8 cellular contexts compared by ENCODE assay signal in genomic region chr21:44870748-44871495, GRCh38. TPM values are rescaled to one million over a fixed set of nuclear protein-coding genes. Genes with fewer than 3 reads are reported as not detected.
DNase-seq lines count a peak whose midpoint lies in the region; TF ChIP-seq lines count a peak whose summit lies in the region.

No MANE protein-coding gene starts in this region.

- peaks cover 32% of the 10 kb centered on the region for H3K36me3 Mint-ChIP-seq in activated CD4-positive, alpha-beta memory T cell treated with anti-CD3 and anti-CD28 coated beads, Interleukin-2, amount 10 ng/mL, durations not matched to agents 7 days and 5 days (ENCODE audit: low read depth)

- peak overlapping the region; percentile 87 for H3K4me3 ChIP-seq in HFF-Myc (replicated peaks; ENCODE audit: low read depth, low read length)

- H3K4me3 Mint-ChIP-seq in activated CD4-positive, alpha-beta memory T cell treated with anti-CD3 and anti-CD28 coated beads, Interleukin-2, amount 10 ng/mL, durations not matched to agents 7 days and 5 days = peak overlapping the region; percentile 93

- H3K27ac Mint-ChIP-seq in activated CD4-positive, alpha-beta memory T cell treated with anti-CD3 and anti-CD28 coated beads, Interleukin-2, amount 10 ng/mL, durations not matched to agents 7 days and 5 days = peak overlapping the region; percentile 75

- POLR2A ChIA-PET in activated CD4-positive, alpha-beta memory T cell treated with anti-CD3 and anti-CD28 coated beads, Interleukin-2, amount 10 ng/mL, durations not matched to agents 7 days and 5 days (lab: Charles Lee) = interaction anchor here (1.0 to 4.0 kb wide), 4 partner anchors 25 to 56 kb away, joined by 3 to 20 read pairs (median 4); partner anchors contain the start of genes ITGB2 and SUMO3

- no peak for DNase-seq in HFF-Myc (ENCODE audit: extremely low read depth, low read depth)
- no peak for DNase-seq in activated CD4-positive, alpha-beta memory T cell treated with anti-CD3 and anti-CD28 coated beads, Interleukin-2, amount 10 ng/mL, durations not matched to agents 7 days and 5 days
- peak in 22 of 42 donors; percentile 18 to 67 (median 42) for DNase-seq in head of caudate nucleus
- peak; percentile 55 for DNase-seq in renal cortical epithelial cell (ENCODE audit: low read depth)
- DNase-seq in GM13977 (ENCODE audit: low spot score) = no peak
- DNase-seq in 8988T = no peak
- no peak for DNase-seq in AG08396 (ENCODE audit: low spot score)
- DNase-seq in GM20000 (ENCODE audit: low spot score) = no peak

- H3K4me1 Mint-ChIP-seq in activated CD4-positive, alpha-beta memory T cell treated with anti-CD3 and anti-CD28 coated beads, Interleukin-2, amount 10 ng/mL, durations not matched to agents 7 days and 5 days = peaks cover 80% of the 10 kb centered on the region

- intact Hi-C loops in head of caudate nucleus (cut with DNase I) = loop anchor here (5.0 to 10.0 kb wide), 2 partner anchors 54 kb away; partner anchors contain the start of genes ITGB2 and SUMO3

- no peaks in the 10 kb centered on the region for H3K9me3 Mint-ChIP-seq in activated CD4-positive, alpha-beta memory T cell treated with anti-CD3 and anti-CD28 coated beads, Interleukin-2, amount 10 ng/mL, durations not matched to agents 7 days and 5 days

- TF ChIP-seq CTCF in HFF-Myc (IDR thresholded peaks at IDR 0.05; ENCODE audit: low read depth, low read length, missing control alignments) = no peak
- TF ChIP-seq CTCF in GM13977 (IDR thresholded peaks at IDR 0.05; ENCODE audit: extremely low read depth, insufficient read depth, missing control alignments) = no peak
- TF ChIP-seq CTCF in GM20000 (IDR thresholded peaks at IDR 0.05; ENCODE audit: extremely low read depth, missing control alignments) = no peak

- CTCF ChIA-PET in activated CD4-positive, alpha-beta memory T cell treated with anti-CD3 and anti-CD28 coated beads, Interleukin-2, amount 10 ng/mL, durations not matched to agents 7 days and 5 days (lab: Charles Lee) = interaction anchor here (7.3 kb wide), 1 partner anchor 70 kb away, joined by 84 read pairs; the partner anchor contains the start of gene UBE2G2

- H3K27me3 Mint-ChIP-seq in activated CD4-positive, alpha-beta memory T cell treated with anti-CD3 and anti-CD28 coated beads, Interleukin-2, amount 10 ng/mL, durations not matched to agents 7 days and 5 days = no peaks in the 10 kb centered on the region

- in situ Hi-C loops in GM13977 (cut with MboI; ENCODE audit: low pct_unique_long_range_greater_than_20kb, low sequenced_read_pairs, unreplicated experiment) = no loop called here

RNA-seq across cellular contexts. Expression of gene PTTG1IP, which starts 2.6 kb away (rescaled TPM):
- 10 to 100 TPM; 80.3 to 82.6 TPM for total RNA-seq in activated CD4-positive, alpha-beta memory T cell treated with anti-CD3 and anti-CD28 coated beads, Interleukin-2, amount 10 ng/mL, durations not matched to agents 7 days and 5 days
- 617 and 707 TPM in 2 replicates for total RNA-seq in renal cortical epithelial cell

RNA-seq across cellular contexts. Expression of gene ITGB2, which starts 49.8 kb away (rescaled TPM):
- total RNA-seq in activated CD4-positive, alpha-beta memory T cell treated with anti-CD3 and anti-CD28 coated beads, Interleukin-2, amount 10 ng/mL, durations not matched to agents 7 days and 5 days = 100 to 1,000 TPM; 631 to 642 TPM
- 6.1 and 8.8 TPM in 2 replicates for total RNA-seq in renal cortical epithelial cell

RNA-seq across cellular contexts. Expression of gene SUMO3, which starts 53.1 kb away (rescaled TPM):
- total RNA-seq in activated CD4-positive, alpha-beta memory T cell treated with anti-CD3 and anti-CD28 coated beads, Interleukin-2, amount 10 ng/mL, durations not matched to agents 7 days and 5 days = 10 to 100 TPM; 86.5 to 89.0 TPM
- 72.8 and 74.5 TPM in 2 replicates for total RNA-seq in renal cortical epithelial cell

Comparison
In these comparisons a context has a peak if more than half of its experiments do, and no peak if none do; other contexts are left out.
1. DNase-seq: peak in head of caudate nucleus (22 of 42) and renal cortical epithelial cell (single experiment); none in HFF-Myc (single experiment), activated CD4-positive, alpha-beta memory T cell treated with anti-CD3 and anti-CD28 coated beads, Interleukin-2, amount 10 ng/mL, durations not matched to agents 7 days and 5 days (single experiment), GM13977 (single experiment), 8988T (single experiment), AG08396 (single experiment) and GM20000 (single experiment).
2. RNA of gene ITGB2, which starts 49.8 kb away (total RNA-seq): 631 to 642 TPM in activated CD4-positive, alpha-beta memory T cell treated with anti-CD3 and anti-CD28 coated beads, Interleukin-2, amount 10 ng/mL, durations not matched to agents 7 days and 5 days; 6.1 to 8.8 TPM in renal cortical epithelial cell; every median in the first group is over 10 times any median in the second.